Comparison of ENCODE assay signal across 33 cellular contexts in genomic region chr6:12339022-12339421, GRCh38. TPM values are rescaled to one million over a fixed set of nuclear protein-coding genes. Genes with fewer than 3 reads are reported as not detected.
"Had no signal": no experiment of that assay in that cellular context is flagged by ENCODE, and none has a peak within 500 bp of the region (broad histone marks: within the 10 kb centered on the region; RNA-seq: fewer than 3 reads in every experiment).

No MANE protein-coding gene starts in this region.

- H3K4me1 Mint-ChIP-seq: activated naive CD8-positive, alpha-beta T cell treated with anti-CD3 and anti-CD28 coated beads for 36 hours; activated T-helper 17 cell treated with anti-CD3 and anti-CD28 coated beads, Interleukin-2, amount 50 U/mL, for 72 hours had no signal

- H3K27me3 ChIP-seq: brain microvascular endothelial cell, MG63 had no signal

- ATAC-seq: activated CD8-positive, alpha-beta T cell treated with anti-CD3 and anti-CD28 coated beads for 36 hours; activated T-cell treated with anti-CD3 and anti-CD28 coated beads, Interleukin-2, amount 50 U/mL, for 72 hours; activated T-helper 17 cell treated with anti-CD3 and anti-CD28 coated beads, Interleukin-2, amount 50 U/mL, for 72 hours; PC-3 had no signal

- H3K36me3 ChIP-seq: brain microvascular endothelial cell, MG63, WERI-Rb-1 had no signal

- H3K4me3 ChIP-seq: MG63 had no signal

- DNase-seq: activated CD4-positive, alpha-beta T cell treated with anti-CD3 and anti-CD28 coated beads for 1 hour; activated CD4-positive, alpha-beta T cell treated with anti-CD3 and anti-CD28 coated beads for 48 hours; activated CD4-positive, CD25-positive, alpha-beta regulatory T cell; activated CD8-positive, alpha-beta T cell treated with anti-CD3 and anti-CD28 coated beads for 36 hours; activated effector memory CD4-positive, alpha-beta T cell treated with anti-CD3 and anti-CD28 coated beads, Interleukin-2, amount 50 U/mL, for 16 hours; activated naive CD4-positive, alpha-beta T cell; activated naive CD4-positive, alpha-beta T cell treated with anti-CD3 and anti-CD28 coated beads, Interleukin-2, amount 50 U/mL, for 16 hours; activated naive CD8-positive, alpha-beta T cell treated with anti-CD3 and anti-CD28 coated beads for 36 hours; activated T-cell treated with anti-CD3 and anti-CD28 coated beads, Interleukin-2, amount 50 U/mL, for 1 hour; activated T-cell treated with anti-CD3 and anti-CD28 coated beads, Interleukin-2, amount 50 U/mL, for 72 hours; amniotic stem cell; aorta; brain microvascular endothelial cell; central memory CD4-positive, alpha-beta T cell; Kasumi-1; KG1; MG63; NCI-H1048; NCI-H1105 treated with DMSO at 0.1 percent for 48 hours; NCI-H1436 treated with DMSO at 0.1 percent for 48 hours; NCI-H1694 treated with DMSO at 0.1 percent for 48 hours; NCI-H2029; NCI-H510A; NCI-H526; NCI-H748 treated with DMSO at 0.1 percent for 48 hours; NK-92 treated with Interleukin-12 subunit alpha and Interleukin-12 subunit beta, amount 100 ng/mL, for 24 hours; PC-3; Right ventricle myocardium superior; SW 1271; T-helper 1 cell; T1000 had no signal

- H3K27ac ChIP-seq: brain microvascular endothelial cell had no signal

- H3K4me3 Mint-ChIP-seq: activated CD8-positive, alpha-beta T cell treated with anti-CD3 and anti-CD28 coated beads for 36 hours; activated naive CD8-positive, alpha-beta T cell treated with anti-CD3 and anti-CD28 coated beads for 36 hours; activated T-cell treated with anti-CD3 and anti-CD28 coated beads, Interleukin-2, amount 50 U/mL, for 72 hours; activated T-helper 17 cell treated with anti-CD3 and anti-CD28 coated beads, Interleukin-2, amount 50 U/mL, for 72 hours had no signal

- H3K9me3 Mint-ChIP-seq: activated CD8-positive, alpha-beta T cell treated with anti-CD3 and anti-CD28 coated beads for 36 hours; activated naive CD8-positive, alpha-beta T cell treated with anti-CD3 and anti-CD28 coated beads for 36 hours; activated T-cell treated with anti-CD3 and anti-CD28 coated beads, Interleukin-2, amount 50 U/mL, for 72 hours; activated T-helper 17 cell treated with anti-CD3 and anti-CD28 coated beads, Interleukin-2, amount 50 U/mL, for 72 hours had no signal

- H3K27ac Mint-ChIP-seq: activated CD8-positive, alpha-beta T cell treated with anti-CD3 and anti-CD28 coated beads for 36 hours; activated naive CD8-positive, alpha-beta T cell treated with anti-CD3 and anti-CD28 coated beads for 36 hours; activated T-cell treated with anti-CD3 and anti-CD28 coated beads, Interleukin-2, amount 50 U/mL, for 72 hours; activated T-helper 17 cell treated with anti-CD3 and anti-CD28 coated beads, Interleukin-2, amount 50 U/mL, for 72 hours had no signal

- H3K9me3 ChIP-seq: MG63 had no signal

- H3K36me3 Mint-ChIP-seq: activated naive CD8-positive, alpha-beta T cell treated with anti-CD3 and anti-CD28 coated beads for 36 hours had no signal

RNA-seq across cellular contexts. Expression of gene EDN1, which starts 48.9 kb away (rescaled TPM):
- total RNA-seq: activated naive CD8-positive, alpha-beta T cell treated with anti-CD3 and anti-CD28 coated beads for 36 hours had no signal
